In genomic region chr15:82937659-82938058, GRCh38 we compare ENCODE assay signal across 12 cellular contexts. TPM values are rescaled to one million over a fixed set of nuclear protein-coding genes. Genes with fewer than 3 reads are reported as not detected.
DNase-seq lines count a peak whose midpoint lies in the region; ATAC-seq and TF ChIP-seq lines count a peak whose summit lies in the region.
"Had no signal": no experiment of that assay in that cellular context is flagged by ENCODE, and none has a peak within 500 bp of the region (broad histone marks: within the 10 kb centered on the region; RNA-seq: fewer than 3 reads in every experiment).

No MANE protein-coding gene starts in this region.

- no peaks in the 10 kb centered on the region for H3F3A ChIP-seq in smooth muscle cell (ENCODE audit: low read depth)

- DNase-seq in body of pancreas, result peak in 3 of 4 donors; percentile 54 to 66 (median 59)
- DNase-seq in posterior vena cava (ENCODE audit: low spot score), result peak; percentile 24
- DNase-seq in smooth muscle cell (lab: John Stamatoyannopoulos, UW; ENCODE audit: unreplicated experiment), result no peak
- no peak for DNase-seq in GM20000 (ENCODE audit: low spot score)
- no peak for DNase-seq in breast epithelium (ENCODE audit: low spot score in 2 of 2)
- no peak for DNase-seq in activated gamma-delta T cell (lab: John Stamatoyannopoulos, UW)
- DNase-seq: Caco-2; CD8-positive, alpha-beta memory T cell; GF-D8; HFFc6 had no signal

- H3K79me2 ChIP-seq in smooth muscle cell (ENCODE audit: low read depth), result no peaks in the 10 kb centered on the region

- H3K27ac ChIP-seq in C4-2B (0 out of 2 replicates have a peak overlapping the region, but pooled peaks have one; percentile 2), body of pancreas (peak overlapping the region; percentile 56 to 93 (median 79)), smooth muscle cell (ENCODE audit: low read depth) (peak overlapping the region; percentile 95), breast epithelium (no peak overlapping the region)

- 14 to 33% methylated on average over 5 of the region's 5 CpGs for WGBS in body of pancreas, 2 donors
- WGBS in smooth muscle cell (ENCODE audit: low lambda C conversion rate), result 94% methylated on average over 5 of the region's 5 CpGs

- H3K4me3 ChIP-seq in body of pancreas (no peak overlapping the region), smooth muscle cell (no peak overlapping the region), breast epithelium (no peak overlapping the region)

- H2AFZ ChIP-seq in smooth muscle cell (ENCODE audit: low read depth), result no peak overlapping the region

- H3K36me3 ChIP-seq in body of pancreas (replicated peaks in 1 of 2; ENCODE audit: insufficient read depth in 1 of 2, low read depth in 2 of 2) (no peaks in the 10 kb centered on the region), smooth muscle cell (ENCODE audit: low read depth) (no peaks in the 10 kb centered on the region), breast epithelium (no peaks in the 10 kb centered on the region)

- no peaks in the 10 kb centered on the region for H3K27me3 ChIP-seq in body of pancreas
- H3K27me3 ChIP-seq in smooth muscle cell (ENCODE audit: low read depth), result no peaks in the 10 kb centered on the region
- H3K27me3 ChIP-seq in breast epithelium, result no peaks in the 10 kb centered on the region

- no peaks in the 10 kb centered on the region for H4K20me1 ChIP-seq in smooth muscle cell (ENCODE audit: low read depth)

- H3K9ac ChIP-seq in smooth muscle cell (ENCODE audit: low read depth), result peak overlapping the region; percentile 74

- TF ChIP-seq CTCF in C4-2B (conservative IDR thresholded peaks at IDR 0.05), result no peak
- TF ChIP-seq CTCF in body of pancreas (IDR thresholded peaks at IDR 0.05), result peak in 1 of 7 experiments; percentile 3
- no peak for TF ChIP-seq CTCF in smooth muscle cell (IDR thresholded peaks at IDR 0.05; ENCODE audit: borderline replicate concordance, insufficient read depth, poor library complexity, severe bottlenecking)
- TF ChIP-seq CTCF in GM20000 (IDR thresholded peaks at IDR 0.05; ENCODE audit: extremely low read depth, missing control alignments), result no peak
- no peak for TF ChIP-seq CTCF in breast epithelium (IDR thresholded peaks at IDR 0.05)

- TF ChIP-seq POLR2A in body of pancreas (IDR thresholded peaks at IDR 0.05) (no peak), breast epithelium (IDR thresholded peaks at IDR 0.05) (no peak)

- intact Hi-C loops in body of pancreas (cut with DNase I) (no loop called here), posterior vena cava (cut with DNase I) (no loop called here), breast epithelium (cut with DNase I; ENCODE audit: low total_unique reads) (no loop called here)

- ATAC-seq in body of pancreas (no peak), GM21717 (IDR thresholded peaks at IDR 0.05; ENCODE audit: unreplicated experiment) (no peak)

- H3K4me2 ChIP-seq in smooth muscle cell, result no peak overlapping the region

- H3K4me1 ChIP-seq in body of pancreas (peaks cover 98% of the 10 kb centered on the region), smooth muscle cell (ENCODE audit: low read depth) (no peaks in the 10 kb centered on the region), breast epithelium (no peaks in the 10 kb centered on the region)
- H3K4me1 ChIP-seq: Caco-2 had no signal

- H3K9me3 ChIP-seq in body of pancreas, result no peaks in the 10 kb centered on the region
- H3K9me3 ChIP-seq in smooth muscle cell (replicated peaks; ENCODE audit: low read depth), result no peaks in the 10 kb centered on the region
- H3K9me3 ChIP-seq in breast epithelium, result no peaks in the 10 kb centered on the region
- H3K9me3 ChIP-seq: Caco-2 had no signal

RNA-seq across cellular contexts. Expression of gene HOMER2, which starts 14.9 kb away (rescaled TPM):
- total RNA-seq in body of pancreas, result 100 to 1,000 TPM; 331 to 469 TPM
- 1 to 10 TPM; 2.7 to 3.0 TPM for total RNA-seq in posterior vena cava
- 16.7 and 18.8 TPM in 2 replicates for total RNA-seq in smooth muscle cell
- polyA plus RNA-seq in smooth muscle cell, result 3.1 and 9.9 TPM in 2 replicates
- 100 to 1,000 TPM in 1 of 3 donors, 10 to 100 TPM in 1, 1 to 10 TPM in 1; 6.1 to 295 (median 77.7) TPM for total RNA-seq in breast epithelium

RNA-seq across cellular contexts. Expression of gene RAMAC, which starts 48.4 kb away (rescaled TPM):
- total RNA-seq in body of pancreas (10 to 100 TPM in 1 of 2 donors, 1 to 10 TPM in 1; 9.1 to 12.2 TPM), posterior vena cava (10 to 100 TPM; 12.8 to 14.2 TPM), smooth muscle cell (45.6 and 56.6 TPM in 2 replicates), breast epithelium (10 to 100 TPM; 14.9 to 32.3 (median 22.6) TPM)
- polyA plus RNA-seq in smooth muscle cell, result 59.2 and 61.1 TPM in 2 replicates

Comparison
In these comparisons a context has a peak if more than half of its experiments do, and no peak if none do; other contexts are left out.
1. H3K27ac ChIP-seq: peak in C4-2B (single experiment), body of pancreas (4 of 4) and smooth muscle cell (single experiment); none in breast epithelium (0 of 2).
2. DNase-seq: peak in body of pancreas (3 of 4) and posterior vena cava (single experiment); none in smooth muscle cell (single experiment), GM20000 (single experiment), breast epithelium (0 of 2) and activated gamma-delta T cell (single experiment).